35 cellular contexts compared by ENCODE assay signal in the genomic region with DNA sequence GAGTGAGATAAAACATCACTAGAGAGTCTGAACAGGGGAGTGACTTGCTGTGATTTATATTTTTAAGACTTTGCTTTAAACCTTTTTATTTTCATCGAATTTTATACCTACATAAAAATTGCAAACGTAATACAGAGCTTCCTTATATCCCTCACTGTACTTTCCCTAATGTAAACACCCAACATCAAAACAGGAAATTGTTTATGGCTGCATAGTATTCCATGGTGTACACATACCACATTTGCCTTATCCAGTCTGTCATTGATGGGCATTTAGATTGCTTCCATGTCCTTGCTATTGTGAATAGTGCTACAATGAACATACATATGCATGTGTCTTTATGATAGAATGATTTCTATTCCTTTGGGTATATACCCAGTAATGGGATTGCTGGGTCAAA. TPM values are rescaled to one million over a fixed set of nuclear protein-coding genes. Genes with fewer than 3 reads are reported as not detected.
"Had no signal": no experiment of that assay in that cellular context is flagged by ENCODE, and none has a peak within 500 bp of the region (broad histone marks: within the 10 kb centered on the region; RNA-seq: fewer than 3 reads in every experiment).

No MANE protein-coding gene starts in this region.

- FAIRE-seq: astrocyte, colon, TTC549 had no signal

- H3K4me1 Mint-ChIP-seq: activated CD4-positive, alpha-beta memory T cell treated with anti-CD3 and anti-CD28 coated beads, Interleukin-2, amount 10 ng/mL, durations not matched to agents 7 days and 5 days; activated CD4-positive, alpha-beta T cell treated with anti-CD3 and anti-CD28 coated beads for 36 hours; activated CD4-positive, alpha-beta T cell treated with anti-CD3 and anti-CD28 coated beads, Interleukin-2, amount 10 ng/mL, durations not matched to agents 7 days and 5 days; activated CD8-positive, alpha-beta memory T cell treated with anti-CD3 and anti-CD28 coated beads, Interleukin-2, amount 10 ng/mL, durations not matched to agents 7 days and 5 days; activated naive CD8-positive, alpha-beta T cell treated with anti-CD3 and anti-CD28 coated beads for 36 hours had no signal

- H3K9me3 ChIP-seq: body of pancreas had no signal

- DNase-seq: activated CD4-positive, alpha-beta memory T cell treated with anti-CD3 and anti-CD28 coated beads, Interleukin-2, amount 10 ng/mL, durations not matched to agents 7 days and 5 days; activated CD4-positive, alpha-beta T cell treated with anti-CD3 and anti-CD28 coated beads for 1 hour; activated CD4-positive, alpha-beta T cell treated with anti-CD3 and anti-CD28 coated beads for 36 hours; activated CD4-positive, alpha-beta T cell treated with anti-CD3 and anti-CD28 coated beads for 48 hours; activated CD4-positive, alpha-beta T cell treated with anti-CD3 and anti-CD28 coated beads, Interleukin-2, amount 10 ng/mL, durations not matched to agents 7 days and 5 days; activated CD4-positive, alpha-beta T cell treated with anti-CD3 and anti-CD28 coated beads, Interleukin-2, amount 50 U/mL, for 48 hours; activated CD4-positive, CD25-positive, alpha-beta regulatory T cell; activated CD8-positive, alpha-beta memory T cell treated with anti-CD3 and anti-CD28 coated beads for 24 hours; activated CD8-positive, alpha-beta memory T cell treated with anti-CD3 and anti-CD28 coated beads, Interleukin-2, amount 10 ng/mL, durations not matched to agents 7 days and 5 days; activated CD8-positive, alpha-beta memory T cell treated with anti-CD3 and anti-CD28 coated beads, Interleukin-2, amount 50 U/mL, for 48 hours; activated CD8-positive, alpha-beta T cell treated with anti-CD3 and anti-CD28 coated beads, Interleukin-2, amount 10 ng/mL, durations not matched to agents 7 days and 5 days; activated effector memory CD4-positive, alpha-beta T cell treated with Interleukin-2 at 50 U/mL for 16 hours; activated gamma-delta T cell; activated naive CD4-positive, alpha-beta T cell treated with anti-CD3 and anti-CD28 coated beads, Interleukin-2, amount 50 U/mL, for 16 hours; activated naive CD4-positive, alpha-beta T cell treated with Interleukin-2 at 50 U/mL for 16 hours; activated naive CD8-positive, alpha-beta T cell treated with anti-CD3 and anti-CD28 coated beads for 36 hours; activated T-cell treated with anti-CD3 and anti-CD28 coated beads, Interleukin-2, amount 50 U/mL, for 24 hours; activated T-cell treated with anti-CD3 and anti-CD28 coated beads, Interleukin-2, amount 50 U/mL, for 48 hours; adrenal gland; amniotic stem cell; aorta; body of pancreas; brain microvascular endothelial cell; central memory CD4-positive, alpha-beta T cell; T-helper 9 cell; WERI-Rb-1 had no signal

- H3K36me3 Mint-ChIP-seq: WTC11 had no signal

- H3K4me3 Mint-ChIP-seq: activated CD4-positive, alpha-beta memory T cell treated with anti-CD3 and anti-CD28 coated beads, Interleukin-2, amount 10 ng/mL, durations not matched to agents 7 days and 5 days; activated CD4-positive, alpha-beta T cell treated with anti-CD3 and anti-CD28 coated beads for 36 hours; activated CD4-positive, alpha-beta T cell treated with anti-CD3 and anti-CD28 coated beads, Interleukin-2, amount 10 ng/mL, durations not matched to agents 7 days and 5 days; activated CD8-positive, alpha-beta memory T cell treated with anti-CD3 and anti-CD28 coated beads, Interleukin-2, amount 10 ng/mL, durations not matched to agents 7 days and 5 days; activated CD8-positive, alpha-beta T cell treated with anti-CD3 and anti-CD28 coated beads, Interleukin-2, amount 10 ng/mL, durations not matched to agents 7 days and 5 days; activated naive CD8-positive, alpha-beta T cell treated with anti-CD3 and anti-CD28 coated beads for 36 hours; activated T-cell treated with anti-CD3 and anti-CD28 coated beads, Interleukin-2, amount 50 U/mL, for 24 hours; T-helper 2 cell treated with Interferon-gamma antibody and Interleukin-4, amounts not matched to agents 5 μg/mL and 100 μg/mL, for 36 hours; WTC11 had no signal

- H3K27me3 ChIP-seq: adrenal gland, body of pancreas, brain microvascular endothelial cell, breast epithelium had no signal

- H3K27ac ChIP-seq: adrenal gland, body of pancreas, brain microvascular endothelial cell, breast epithelium, WERI-Rb-1 had no signal

- H3K27ac Mint-ChIP-seq: activated CD4-positive, alpha-beta memory T cell treated with anti-CD3 and anti-CD28 coated beads, Interleukin-2, amount 10 ng/mL, durations not matched to agents 7 days and 5 days; activated CD4-positive, alpha-beta T cell treated with anti-CD3 and anti-CD28 coated beads, Interleukin-2, amount 10 ng/mL, durations not matched to agents 7 days and 5 days; activated CD8-positive, alpha-beta memory T cell treated with anti-CD3 and anti-CD28 coated beads, Interleukin-2, amount 10 ng/mL, durations not matched to agents 7 days and 5 days; activated CD8-positive, alpha-beta T cell treated with anti-CD3 and anti-CD28 coated beads, Interleukin-2, amount 10 ng/mL, durations not matched to agents 7 days and 5 days; activated naive CD4-positive, alpha-beta T cell treated with anti-CD3 and anti-CD28 coated beads, Interleukin-2, amount 50 U/mL, for 72 hours; activated naive CD8-positive, alpha-beta T cell treated with anti-CD3 and anti-CD28 coated beads for 36 hours; activated T-cell treated with anti-CD3 and anti-CD28 coated beads, Interleukin-2, amount 50 U/mL, for 24 hours; activated T-helper 2 cell treated with anti-CD3 and anti-CD28 coated beads, Interferon-gamma antibody, Interleukin-2, Interleukin-4, amounts not matched to agents 10 μg/mL and 5 μg/mL and 100 μg/mL, durations not matched to agents 14 hours and 24 hours and 36 hours; T-helper 2 cell treated with Interferon-gamma antibody and Interleukin-4, amounts not matched to agents 5 μg/mL and 100 μg/mL, for 36 hours; WTC11 had no signal

- H3K27me3 Mint-ChIP-seq: activated CD4-positive, alpha-beta T cell treated with anti-CD3 and anti-CD28 coated beads for 36 hours; activated CD8-positive, alpha-beta memory T cell treated with anti-CD3 and anti-CD28 coated beads, Interleukin-2, amount 10 ng/mL, durations not matched to agents 7 days and 5 days; activated naive CD8-positive, alpha-beta T cell treated with anti-CD3 and anti-CD28 coated beads for 36 hours; activated T-cell treated with anti-CD3 and anti-CD28 coated beads, Interleukin-2, amount 50 U/mL, for 24 hours had no signal

- H3K4me1 ChIP-seq: adrenal gland, body of pancreas, breast epithelium had no signal

- ATAC-seq: activated CD4-positive, alpha-beta T cell treated with anti-CD3 and anti-CD28 coated beads for 36 hours; activated CD4-positive, CD25-positive, alpha-beta regulatory T cell treated with anti-CD3 and anti-CD28 coated beads, Interleukin-2, amount 50 U/mL, for 24 hours; activated CD8-positive, alpha-beta memory T cell treated with anti-CD3 and anti-CD28 coated beads, Interleukin-2, amount 10 ng/mL, durations not matched to agents 7 days and 5 days; activated CD8-positive, alpha-beta T cell treated with anti-CD3 and anti-CD28 coated beads, Interleukin-2, amount 10 ng/mL, durations not matched to agents 7 days and 5 days; activated naive CD4-positive, alpha-beta T cell treated with anti-CD3 and anti-CD28 coated beads, Interleukin-2, amount 50 U/mL, for 72 hours; body of pancreas; WTC11 had no signal

- H3K4me3 ChIP-seq: adrenal gland, body of pancreas, breast epithelium had no signal

- H3K36me3 ChIP-seq: adrenal gland, brain microvascular endothelial cell, breast epithelium, WERI-Rb-1 had no signal

RNA-seq across cellular contexts. Expression of a gene that starts 56.0 kb away (rescaled TPM):
- total RNA-seq: astrocyte had no signal
